23 cellular contexts compared by ENCODE assay signal in the genomic region with DNA sequence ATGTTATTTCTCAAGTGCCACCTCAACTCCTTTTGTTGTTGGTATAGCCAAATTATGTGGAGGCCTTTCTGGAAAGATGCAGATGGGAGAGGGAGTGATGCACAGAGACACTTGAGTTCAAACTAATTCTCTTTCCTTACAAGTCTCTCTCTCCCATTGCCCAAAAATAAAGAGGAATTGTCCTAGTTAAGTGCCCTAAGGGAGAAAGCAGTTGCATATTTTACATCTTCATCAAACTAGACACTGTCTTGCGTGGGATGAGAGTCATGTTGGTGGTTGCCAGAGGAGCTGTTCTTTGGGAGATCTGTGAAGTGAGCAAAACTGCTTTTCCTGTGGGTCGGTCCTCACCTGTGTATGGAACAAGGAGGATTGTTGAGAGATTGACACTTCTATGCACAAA.
"Had no signal": no experiment of that assay in that cellular context is flagged by ENCODE, and none has a peak within 500 bp of the region (broad histone marks: within the 10 kb centered on the region; RNA-seq: fewer than 3 reads in every experiment).

No MANE protein-coding gene starts in this region.

- H3K27ac ChIP-seq: colonic mucosa, gastroesophageal sphincter, neural progenitor cell, pancreas, prostate gland, right lobe of liver, skin epidermis, testis, transverse colon had no signal

- H3K27me3 Mint-ChIP-seq: natural killer cell treated with Interleukin-12 subunit alpha and Interleukin-12 subunit beta and Interleukin-15 and Interleukin-18, amount 100 ng/mL, for 72 hours; stimulated activated naive B cell treated with anti-CD40 and anti-IgM and Interleukin-4, amounts not matched to agents 10 μg/mL and 1 μg/mL and 100 μg/mL, for 72 hours; stimulated activated naive CD8-positive, alpha-beta T cell treated with anti-CD3 and anti-CD28 coated beads, Interleukin-15, amount 100 ng/mL, for 72 hours had no signal

- ATAC-seq: left colon; left ventricle myocardium superior; right lobe of liver; stimulated activated naive B cell treated with anti-CD40 and anti-IgM and Interleukin-4, amounts not matched to agents 10 μg/mL and 1 μg/mL and 100 μg/mL, for 72 hours; stimulated activated naive CD8-positive, alpha-beta T cell treated with anti-CD3 and anti-CD28 coated beads, Interleukin-15, amount 100 ng/mL, for 72 hours had no signal

- H3K4me1 Mint-ChIP-seq: neural progenitor cell; stimulated activated naive B cell treated with anti-CD40 and anti-IgM and Interleukin-4, amounts not matched to agents 10 μg/mL and 1 μg/mL and 100 μg/mL, for 72 hours; stimulated activated naive CD8-positive, alpha-beta T cell treated with anti-CD3 and anti-CD28 coated beads, Interleukin-15, amount 100 ng/mL, for 72 hours had no signal

- H2AFZ ChIP-seq: neural progenitor cell had no signal

- H3K4me1 ChIP-seq: colonic mucosa, gastroesophageal sphincter, neural progenitor cell, pancreas, prostate gland, right lobe of liver, testis, transverse colon had no signal

- H3K9ac ChIP-seq: neural progenitor cell had no signal

- H3K9me3 ChIP-seq: colonic mucosa, gastroesophageal sphincter, pancreas, prostate gland, right lobe of liver, testis, transverse colon had no signal

- H3K9me3 Mint-ChIP-seq: natural killer cell treated with Interleukin-12 subunit alpha and Interleukin-12 subunit beta and Interleukin-15 and Interleukin-18, amount 100 ng/mL, for 72 hours; neural progenitor cell; stimulated activated naive B cell treated with anti-CD40 and anti-IgM and Interleukin-4, amounts not matched to agents 10 μg/mL and 1 μg/mL and 100 μg/mL, for 72 hours; stimulated activated naive CD8-positive, alpha-beta T cell treated with anti-CD3 and anti-CD28 coated beads, Interleukin-15, amount 100 ng/mL, for 72 hours had no signal

- H3K4me3 ChIP-seq: colonic mucosa, gastroesophageal sphincter, lung, neural progenitor cell, pancreas, prostate gland, right lobe of liver, skin epidermis, testis, transverse colon had no signal

- DNase-seq: cerebellar nuclear complex; colonic mucosa; dermis blood vessel endothelial cell; glutamatergic neuron; islet precursor cell; left colon; left ventricle myocardium superior; mesenchymal stem cell; midbrain; pancreas; right lobe of liver; stimulated activated CD4-positive, alpha-beta T cell treated with anti-CD3 and anti-CD28 coated beads, Interleukin-2, amount 100 ng/mL, for 24 hours; stimulated activated CD4-positive, alpha-beta T cell treated with anti-CD3 and anti-CD28 coated beads, Interleukin-4, amount 100 ng/mL, for 4 hours; stimulated activated naive B cell treated with anti-CD40 and anti-IgM and Interleukin-4, amounts not matched to agents 10 μg/mL and 1 μg/mL and 100 μg/mL, for 72 hours; stimulated activated naive CD8-positive, alpha-beta T cell treated with anti-CD3 and anti-CD28 coated beads, Interleukin-15, amount 100 ng/mL, for 72 hours; transverse colon had no signal

- H3K27me3 ChIP-seq: colonic mucosa, gastroesophageal sphincter, neural progenitor cell, pancreas, right lobe of liver, testis, transverse colon had no signal

- H3K4me2 ChIP-seq: neural progenitor cell had no signal

- H3K4me3 Mint-ChIP-seq: natural killer cell treated with Interleukin-12 subunit alpha and Interleukin-12 subunit beta and Interleukin-15 and Interleukin-18, amount 100 ng/mL, for 72 hours; neural progenitor cell; stimulated activated naive B cell treated with anti-CD40 and anti-IgM and Interleukin-4, amounts not matched to agents 10 μg/mL and 1 μg/mL and 100 μg/mL, for 72 hours; stimulated activated naive CD8-positive, alpha-beta T cell treated with anti-CD3 and anti-CD28 coated beads, Interleukin-15, amount 100 ng/mL, for 72 hours had no signal

- H3K27ac Mint-ChIP-seq: natural killer cell treated with Interleukin-12 subunit alpha and Interleukin-12 subunit beta and Interleukin-15 and Interleukin-18, amount 100 ng/mL, for 72 hours; neural progenitor cell had no signal
